16 cellular contexts compared by ENCODE assay signal in the genomic region with DNA sequence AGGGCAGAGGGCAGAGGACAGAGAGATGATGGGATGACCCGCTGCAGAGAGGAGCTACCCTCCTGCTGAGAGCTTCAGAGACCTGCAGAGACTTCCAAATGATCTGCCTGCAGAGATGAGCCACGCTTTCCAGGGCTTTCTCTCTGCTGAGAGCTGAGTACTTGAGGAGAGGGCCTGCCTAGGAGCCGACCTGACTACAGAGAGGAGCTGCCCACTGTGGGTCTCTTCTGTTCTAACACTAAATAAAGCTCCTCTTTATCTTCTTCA.
"Had no signal": no experiment of that assay in that cellular context is flagged by ENCODE, and none has a peak within 500 bp of the region (broad histone marks: within the 10 kb centered on the region; RNA-seq: fewer than 3 reads in every experiment).

No MANE protein-coding gene starts in this region.

- H3K36me3 Mint-ChIP-seq: naive B cell had no signal

- H3K27me3 Mint-ChIP-seq: stimulated activated naive CD8-positive, alpha-beta T cell treated with anti-CD3 and anti-CD28 coated beads, Interleukin-15, Interleukin-2, amounts not matched to agents 100 ng/mL and 50 ng/mL, for 24 hours had no signal

- H2AFZ ChIP-seq: hepatocyte had no signal

- H3K27ac Mint-ChIP-seq: dendritic cell treated with granulocyte-macrophage colony-stimulating factor and Interleukin-4, amounts not matched to agents 40 ng/mL and 50 ng/mL, for 4 days; effector memory CD8-positive, alpha-beta T cell; naive B cell; nephron; stimulated activated naive CD8-positive, alpha-beta T cell treated with anti-CD3 and anti-CD28 coated beads, Interleukin-15, Interleukin-2, amounts not matched to agents 100 ng/mL and 50 ng/mL, for 24 hours had no signal

- H3K79me2 ChIP-seq: hepatocyte had no signal

- H3K27me3 ChIP-seq: hepatocyte had no signal

- ATAC-seq: effector memory CD8-positive, alpha-beta T cell; left cardiac atrium had no signal

- H3K27ac ChIP-seq: hepatocyte, thoracic aorta, transverse colon had no signal

- H3K9me3 Mint-ChIP-seq: dendritic cell treated with granulocyte-macrophage colony-stimulating factor and Interleukin-4, amounts not matched to agents 40 ng/mL and 50 ng/mL, for 4 days; effector memory CD8-positive, alpha-beta T cell; naive B cell; nephron; stimulated activated naive CD8-positive, alpha-beta T cell treated with anti-CD3 and anti-CD28 coated beads, Interleukin-15, Interleukin-2, amounts not matched to agents 100 ng/mL and 50 ng/mL, for 24 hours had no signal

- H3K4me3 ChIP-seq: hepatocyte, smooth muscle cell, thoracic aorta, transverse colon had no signal

- H3K9me3 ChIP-seq: thoracic aorta, transverse colon had no signal

- DNase-seq: cerebellar nuclear complex; effector memory CD8-positive, alpha-beta T cell; foreskin melanocyte; head of caudate nucleus; kidney; left cardiac atrium; mesendoderm; naive B cell; stimulated activated CD4-positive, alpha-beta T cell treated with anti-CD3 and anti-CD28 coated beads, Interleukin-2, amount 100 ng/mL, for 48 hours; transverse colon had no signal

- H3K4me2 ChIP-seq: hepatocyte, smooth muscle cell had no signal

- H3K4me3 Mint-ChIP-seq: dendritic cell treated with granulocyte-macrophage colony-stimulating factor and Interleukin-4, amounts not matched to agents 40 ng/mL and 50 ng/mL, for 4 days; effector memory CD8-positive, alpha-beta T cell; naive B cell; nephron; stimulated activated naive CD8-positive, alpha-beta T cell treated with anti-CD3 and anti-CD28 coated beads, Interleukin-15, Interleukin-2, amounts not matched to agents 100 ng/mL and 50 ng/mL, for 24 hours had no signal

- H3K36me3 ChIP-seq: thoracic aorta, transverse colon had no signal
